In genomic region chr2:32220445-32220844, GRCh38 we compare ENCODE assay signal across 10 cellular contexts. TPM values are rescaled to one million over a fixed set of nuclear protein-coding genes. Genes with fewer than 3 reads are reported as not detected.
"Had no signal": no experiment of that assay in that cellular context is flagged by ENCODE, and none has a peak within 500 bp of the region (broad histone marks: within the 10 kb centered on the region; RNA-seq: fewer than 3 reads in every experiment).

No MANE protein-coding gene starts in this region.

- ATAC-seq: HepG2, K562 had no signal

- H3K27ac Mint-ChIP-seq: IgD-negative memory B cell had no signal

- FAIRE-seq: HepG2, HTR-8/SVneo, K562 had no signal

- H3K9me3 Mint-ChIP-seq: IgD-negative memory B cell had no signal

- H3K4me3 ChIP-seq: K562 had no signal

- H3K4me3 Mint-ChIP-seq: IgD-negative memory B cell had no signal

- H3K27ac ChIP-seq: HL-60 had no signal

- DNase-seq: IMR-90, KBM-7, KG1 had no signal

- H3K27me3 Mint-ChIP-seq: IgD-negative memory B cell had no signal

RNA-seq across cellular contexts. Expression of gene NLRC4, which starts 44.2 kb away (rescaled TPM):
- total RNA-seq: HT-29, HT1080, IMR-90 had no signal
- polyA plus RNA-seq: IMR-90 had no signal
